1 cellular context compared by ENCODE assay signal in genomic region chr20:62925420-62926228, GRCh38.
TF ChIP-seq lines count a peak whose summit lies in the region.

No MANE protein-coding gene starts in this region.

TF ChIP-seq in K562, 482 proteins besides CTCF, POLR2A, EP300 and RAD21 (continued from another document):
- TF ChIP-seq FOXO4 (CRISPR knock-in tag; IDR thresholded peaks at IDR 0.05): no peak
- no peak for TF ChIP-seq ELK3 (CRISPR knock-in tag; IDR thresholded peaks at IDR 0.05)
- TF ChIP-seq GABPA (tag; conservative IDR thresholded peaks at IDR 0.05; ENCODE audit: low read depth): 0 out of 2 replicates have a peak, but pooled peaks have one; percentile 9
- peak; percentile 31; the same call in 1 of the 2 replicates for TF ChIP-seq MTA1 (IDR thresholded peaks at IDR 0.05; ENCODE audit: borderline replicate concordance)
- TF ChIP-seq CREB3L1 (IDR thresholded peaks at IDR 0.05; ENCODE audit: borderline replicate concordance, low read depth): no peak
- no peak for TF ChIP-seq MEF2D (tag; conservative IDR thresholded peaks at IDR 0.05; ENCODE audit: low read depth)
- TF ChIP-seq ZNF655 (CRISPR knock-in tag; IDR thresholded peaks at IDR 0.05): no peak
- 0 out of 2 replicates have a peak, but pooled peaks have one; percentile 24 for TF ChIP-seq USF1 (CRISPR knock-in tag; IDR thresholded peaks at IDR 0.05)
